In the genomic region with DNA sequence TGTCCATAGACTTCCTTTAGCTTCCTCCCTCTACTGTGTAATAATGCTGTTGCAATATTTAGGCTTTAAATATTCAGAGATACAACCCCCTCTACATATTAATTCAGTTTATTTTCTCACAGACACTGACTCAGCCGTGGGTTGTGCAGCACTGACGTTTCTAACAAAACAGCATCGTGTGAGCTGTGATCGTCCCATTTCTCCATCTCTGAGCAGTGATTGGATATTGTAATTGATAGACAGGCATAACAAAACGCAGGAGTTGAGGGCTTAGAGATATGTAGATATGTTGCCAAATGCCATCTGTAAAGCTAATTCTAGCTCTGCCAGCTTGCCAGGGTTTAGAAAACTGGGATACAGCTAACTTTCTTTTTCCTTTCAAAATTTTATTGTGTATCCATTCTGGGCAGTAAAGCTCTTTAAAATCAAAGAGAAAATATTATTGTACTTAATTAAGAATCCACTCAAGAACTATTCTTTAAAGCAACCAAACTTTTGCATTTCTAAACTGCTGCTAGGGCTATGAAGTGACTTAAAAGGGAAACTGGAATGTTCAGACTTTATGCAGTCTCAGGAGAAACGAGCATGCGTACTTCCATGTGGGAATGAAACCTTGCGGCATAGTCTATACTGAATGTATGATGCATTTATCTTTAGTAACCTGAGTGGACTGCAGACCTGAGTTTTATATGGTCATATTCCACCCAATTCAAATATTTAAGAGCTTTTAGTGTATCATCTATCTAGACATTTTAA, we compare ENCODE assay signal across 8 cellular contexts. TPM values are rescaled to one million over a fixed set of nuclear protein-coding genes. Genes with fewer than 3 reads are reported as not detected.
DNase-seq lines count a peak whose midpoint lies in the region; ATAC-seq and TF ChIP-seq lines count a peak whose summit lies in the region.

No MANE protein-coding gene starts in this region.

- no peak overlapping the region for H3K14ac ChIP-seq in mesenchymal stem cell (ENCODE audit: low read length in 2 of 2)

- no peak for TF ChIP-seq CTCF in GM20000 (IDR thresholded peaks at IDR 0.05; ENCODE audit: extremely low read depth, missing control alignments)

- no peak overlapping the region for H3K4ac ChIP-seq in mesenchymal stem cell (ENCODE audit: low read depth in 1 of 2, low read length in 2 of 2)

- peak; percentile 13 for DNase-seq in GDM1 (lab: John Stamatoyannopoulos, UW)
- peak; percentile 88 for DNase-seq in NCI-H446 treated with DMSO at 0.1 percent for 48 hours (lab: John Stamatoyannopoulos, UW)
- DNase-seq in dermis microvascular lymphatic vessel endothelial cell (ENCODE audit: low read depth in 2 of 2), result peak; percentile 89 to 94
- DNase-seq in mesenchymal stem cell, result peak; percentile 87
- no peak for DNase-seq in GM20000 (ENCODE audit: low spot score)
- DNase-seq in NK-92 treated with Interleukin-12 subunit alpha and Interleukin-12 subunit beta, amount 100 ng/mL, for 24 hours (lab: John Stamatoyannopoulos, UW), result no peak

- H4K8ac ChIP-seq in mesenchymal stem cell (ENCODE audit: low read length), result no peak overlapping the region

- H2BK15ac ChIP-seq in mesenchymal stem cell (ENCODE audit: low read depth, poor library complexity, severe bottlenecking), result no peak overlapping the region

- H3K27ac ChIP-seq in mesenchymal stem cell (ENCODE audit: low read length, poor library complexity, severe bottlenecking), result no peak overlapping the region

- TF ChIP-seq POLR2A in GM18505 (IDR thresholded peaks at IDR 0.05; ENCODE audit: borderline replicate concordance, extremely low read depth, insufficient read depth, insufficient read length), result no peak

- no peak overlapping the region for H3K18ac ChIP-seq in mesenchymal stem cell (ENCODE audit: low read depth in 1 of 2, low read length in 2 of 2)

- H3K4me1 ChIP-seq in mesenchymal stem cell (ENCODE audit: control insufficient read depth, insufficient read depth, low read depth, low read length), result peaks cover 1% of the 10 kb centered on the region

- no peak overlapping the region for H2BK12ac ChIP-seq in mesenchymal stem cell (ENCODE audit: low read length in 2 of 2)

- no peak overlapping the region for H4K91ac ChIP-seq in mesenchymal stem cell (ENCODE audit: low read length)

- H2AFZ ChIP-seq in mesenchymal stem cell (ENCODE audit: low read depth, low read length), result no peak overlapping the region

- H3K4me3 ChIP-seq in mesenchymal stem cell (ENCODE audit: insufficient read depth in 1 of 2, low read depth in 1 of 2, low read length in 2 of 2), result peak overlapping the region in 1 of 2 experiments; percentile 60

- H3K9ac ChIP-seq in mesenchymal stem cell (ENCODE audit: low read length), result peak overlapping the region; percentile 81

- no peaks in the 10 kb centered on the region for H3K9me3 ChIP-seq in mesenchymal stem cell (ENCODE audit: control insufficient read depth, low read length)

- no peak overlapping the region for H2AK5ac ChIP-seq in mesenchymal stem cell (ENCODE audit: low read length, severe bottlenecking)

- H3K27me3 ChIP-seq in mesenchymal stem cell (ENCODE audit: control insufficient read depth in 1 of 2, insufficient read depth in 1 of 2, low read length in 2 of 2), result no peaks in the 10 kb centered on the region

- 40% methylated on average over 7 of the region's 8 CpGs for WGBS in mesenchymal stem cell

- ATAC-seq in GM18505 (IDR thresholded peaks at IDR 0.05; ENCODE audit: unreplicated experiment) (no peak), HG03520 (IDR thresholded peaks at IDR 0.05; ENCODE audit: unreplicated experiment) (no peak)

- peaks cover 8% of the 10 kb centered on the region for H3K79me1 ChIP-seq in mesenchymal stem cell (replicated peaks; ENCODE audit: low read length, poor library complexity, severe bottlenecking)

- H3K36me3 ChIP-seq in mesenchymal stem cell (ENCODE audit: control insufficient read depth in 1 of 2, insufficient read depth in 2 of 2, low read depth in 1 of 2, low read length in 2 of 2), result no peaks in the 10 kb centered on the region

- no peak overlapping the region for H3K4me2 ChIP-seq in mesenchymal stem cell (ENCODE audit: low read length, poor library complexity, severe bottlenecking)

- H2BK120ac ChIP-seq in mesenchymal stem cell (ENCODE audit: low read depth, low read length), result no peak overlapping the region

- no peak overlapping the region for H2BK5ac ChIP-seq in mesenchymal stem cell (ENCODE audit: low read depth, low read length, poor library complexity, severe bottlenecking)

- H3K23ac ChIP-seq in mesenchymal stem cell (ENCODE audit: low read length in 2 of 2), result no peak overlapping the region

RNA-seq across cellular contexts. Expression of a gene that starts 22.7 kb away (rescaled TPM):
- total RNA-seq in dermis microvascular lymphatic vessel endothelial cell, result 86.8 and 94.1 TPM in 2 replicates
- 19.5 TPM for polyA plus RNA-seq in mesenchymal stem cell (2013, experiment 1 of 2)
- 20.1 TPM for polyA plus RNA-seq in mesenchymal stem cell (2013, experiment 2 of 2)

RNA-seq across cellular contexts. Expression of a gene that starts 55.5 kb away (rescaled TPM):
- total RNA-seq in dermis microvascular lymphatic vessel endothelial cell, result not detected in 2 replicates
- polyA plus RNA-seq in mesenchymal stem cell (2013, experiment 1 of 2), result not detected
- polyA plus RNA-seq in mesenchymal stem cell (2013, experiment 2 of 2), result not detected

Comparison
In these comparisons a context has a peak if more than half of its experiments do, and no peak if none do; other contexts are left out.
1. DNase-seq: peak in GDM1 (single experiment), NCI-H446 treated with DMSO at 0.1 percent for 48 hours (single experiment), dermis microvascular lymphatic vessel endothelial cell (2 of 2) and mesenchymal stem cell (single experiment); none in GM20000 (single experiment) and NK-92 treated with Interleukin-12 subunit alpha and Interleukin-12 subunit beta, amount 100 ng/mL, for 24 hours (single experiment).